ENCODE assay signal across 8 cellular contexts in the genomic region with DNA sequence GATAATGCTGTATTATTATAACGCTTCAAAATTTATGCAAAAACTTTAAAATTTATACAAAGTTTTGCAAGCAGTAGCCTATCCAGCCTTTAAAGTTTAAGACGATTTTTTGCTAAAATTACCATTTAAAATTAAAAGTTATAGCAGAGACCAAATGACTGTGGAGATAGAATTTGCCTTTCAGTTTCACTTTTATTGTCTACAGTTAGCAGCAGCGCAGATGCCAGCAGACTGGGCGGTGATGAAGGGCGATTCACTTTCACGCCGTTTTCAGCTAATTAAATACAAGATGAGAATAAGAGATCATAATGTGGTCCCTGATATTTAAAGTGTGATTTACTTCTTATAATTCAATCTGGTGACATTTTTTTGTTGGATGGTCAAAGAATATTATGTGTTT.
A peak's percentile ranks its signal among the peaks of the same experiment; 100 is the strongest.
DNase-seq lines count a peak whose midpoint lies in the region; ATAC-seq and TF ChIP-seq lines count a peak whose summit lies in the region.

No MANE protein-coding gene starts in this region.

- no peaks in the 10 kb centered on the region for H3K27me3 Mint-ChIP-seq in activated T-helper 2 cell treated with anti-CD3 and anti-CD28 coated beads, Interferon-gamma antibody, Interleukin-2, Interleukin-4, amounts not matched to agents 10 μg/mL and 5 μg/mL and 100 μg/mL, durations not matched to agents 14 hours and 24 hours and 36 hours (ENCODE audit: low read depth)
- no peaks in the 10 kb centered on the region for H3K27me3 Mint-ChIP-seq in stimulated activated memory B cell treated with anti-CD40 and anti-IgM and Interleukin-4, amounts not matched to agents 10 μg/mL and 1 μg/mL and 100 μg/mL, for 72 hours
- H3K27me3 Mint-ChIP-seq in chondrocyte (ENCODE audit: low read depth), result peaks cover 6% of the 10 kb centered on the region

- ATAC-seq in GM18873 (IDR thresholded peaks at IDR 0.05; ENCODE audit: low FRiP score, unreplicated experiment) (peak; percentile 86), HG03342 (IDR thresholded peaks at IDR 0.05; ENCODE audit: unreplicated experiment) (peak; percentile 91), left cardiac atrium (no peak)
- no peak for ATAC-seq in stimulated activated memory B cell treated with anti-CD40 and anti-IgM and Interleukin-4, amounts not matched to agents 10 μg/mL and 1 μg/mL and 100 μg/mL, for 72 hours

- TF ChIP-seq CTCF in chondrocyte (IDR thresholded peaks at IDR 0.05), result no peak

- intact Hi-C loops in activated T-helper 2 cell treated with anti-CD3 and anti-CD28 coated beads, Interferon-gamma antibody, Interleukin-2, Interleukin-4, amounts not matched to agents 10 μg/mL and 5 μg/mL and 100 μg/mL, durations not matched to agents 14 hours and 24 hours and 36 hours (cut with micrococcal nuclease), result no loop called here
- intact Hi-C loops in left cardiac atrium (cut with DNase I), result no loop called here

- H3K4me1 Mint-ChIP-seq in activated T-helper 2 cell treated with anti-CD3 and anti-CD28 coated beads, Interferon-gamma antibody, Interleukin-2, Interleukin-4, amounts not matched to agents 10 μg/mL and 5 μg/mL and 100 μg/mL, durations not matched to agents 14 hours and 24 hours and 36 hours (ENCODE audit: low read depth), result peaks cover 2% of the 10 kb centered on the region
- H3K4me1 Mint-ChIP-seq in stimulated activated memory B cell treated with anti-CD40 and anti-IgM and Interleukin-4, amounts not matched to agents 10 μg/mL and 1 μg/mL and 100 μg/mL, for 72 hours, result no peaks in the 10 kb centered on the region
- H3K4me1 Mint-ChIP-seq in chondrocyte (ENCODE audit: low read depth), result no peaks in the 10 kb centered on the region

- no peak overlapping the region for H3K27ac Mint-ChIP-seq in activated T-helper 2 cell treated with anti-CD3 and anti-CD28 coated beads, Interferon-gamma antibody, Interleukin-2, Interleukin-4, amounts not matched to agents 10 μg/mL and 5 μg/mL and 100 μg/mL, durations not matched to agents 14 hours and 24 hours and 36 hours
- H3K27ac Mint-ChIP-seq in stimulated activated memory B cell treated with anti-CD40 and anti-IgM and Interleukin-4, amounts not matched to agents 10 μg/mL and 1 μg/mL and 100 μg/mL, for 72 hours, result no peak overlapping the region
- H3K27ac Mint-ChIP-seq in chondrocyte (ENCODE audit: unreplicated experiment), result no peak overlapping the region

- H3K36me3 Mint-ChIP-seq in activated T-helper 2 cell treated with anti-CD3 and anti-CD28 coated beads, Interferon-gamma antibody, Interleukin-2, Interleukin-4, amounts not matched to agents 10 μg/mL and 5 μg/mL and 100 μg/mL, durations not matched to agents 14 hours and 24 hours and 36 hours (ENCODE audit: low read depth), result no peaks in the 10 kb centered on the region
- no peaks in the 10 kb centered on the region for H3K36me3 Mint-ChIP-seq in stimulated activated memory B cell treated with anti-CD40 and anti-IgM and Interleukin-4, amounts not matched to agents 10 μg/mL and 1 μg/mL and 100 μg/mL, for 72 hours
- no peaks in the 10 kb centered on the region for H3K36me3 Mint-ChIP-seq in chondrocyte (ENCODE audit: low read depth)

- peaks cover 4% of the 10 kb centered on the region for H3K9me3 Mint-ChIP-seq in activated T-helper 2 cell treated with anti-CD3 and anti-CD28 coated beads, Interferon-gamma antibody, Interleukin-2, Interleukin-4, amounts not matched to agents 10 μg/mL and 5 μg/mL and 100 μg/mL, durations not matched to agents 14 hours and 24 hours and 36 hours
- H3K9me3 Mint-ChIP-seq in stimulated activated memory B cell treated with anti-CD40 and anti-IgM and Interleukin-4, amounts not matched to agents 10 μg/mL and 1 μg/mL and 100 μg/mL, for 72 hours, result peaks cover 7% of the 10 kb centered on the region
- H3K9me3 Mint-ChIP-seq in chondrocyte (ENCODE audit: low read depth), result no peaks in the 10 kb centered on the region

- DNase-seq in A172 (ENCODE audit: low spot score) (peak; percentile 64), left cardiac atrium (no peak), NCI-H128 (lab: John Stamatoyannopoulos, UW; ENCODE audit: unreplicated experiment) (no peak), chondrocyte (ENCODE audit: low spot score) (no peak)
- no peak for DNase-seq in activated T-helper 2 cell treated with anti-CD3 and anti-CD28 coated beads, Interferon-gamma antibody, Interleukin-2, Interleukin-4, amounts not matched to agents 10 μg/mL and 5 μg/mL and 100 μg/mL, durations not matched to agents 14 hours and 24 hours and 36 hours (ENCODE audit: low spot score)

- H3K4me3 Mint-ChIP-seq in activated T-helper 2 cell treated with anti-CD3 and anti-CD28 coated beads, Interferon-gamma antibody, Interleukin-2, Interleukin-4, amounts not matched to agents 10 μg/mL and 5 μg/mL and 100 μg/mL, durations not matched to agents 14 hours and 24 hours and 36 hours (ENCODE audit: low read depth), result peak overlapping the region; percentile 65
- H3K4me3 Mint-ChIP-seq in stimulated activated memory B cell treated with anti-CD40 and anti-IgM and Interleukin-4, amounts not matched to agents 10 μg/mL and 1 μg/mL and 100 μg/mL, for 72 hours, result peak overlapping the region; percentile 15
- H3K4me3 Mint-ChIP-seq in chondrocyte (ENCODE audit: unreplicated experiment), result no peak overlapping the region

Comparison
In these comparisons a context has a peak if more than half of its experiments do, and no peak if none do; other contexts are left out.
1. ATAC-seq: peak in GM18873 (single experiment) and HG03342 (single experiment); none in stimulated activated memory B cell treated with anti-CD40 and anti-IgM and Interleukin-4, amounts not matched to agents 10 μg/mL and 1 μg/mL and 100 μg/mL, for 72 hours (single experiment) and left cardiac atrium (0 of 2).